Comparison of ENCODE assay signal across 26 cellular contexts in genomic region chr5:62762503-62762902, GRCh38.
DNase-seq lines count a peak whose midpoint lies in the region; ATAC-seq, FAIRE-seq and TF ChIP-seq lines count a peak whose summit lies in the region.
"Had no signal": no experiment of that assay in that cellular context is flagged by ENCODE, and none has a peak within 500 bp of the region (broad histone marks: within the 10 kb centered on the region; RNA-seq: fewer than 3 reads in every experiment).

No MANE protein-coding gene starts in this region.

- in situ Hi-C loops in GM12878 (cut with MboI), result no loop called here

- H4K20me1 ChIP-seq in GM12878 (ENCODE audit: control insufficient read depth, insufficient read depth), result no peaks in the 10 kb centered on the region

- CTCF ChIA-PET in GM12878 (lab: Yijun Ruan, JAX) (interaction anchor here (1.8 kb wide), 1 partner anchor 43 kb away, joined by 8 read pairs; no protein-coding TSS in a partner anchor), GM10248 (lab: Yijun Ruan, JAX) (no interaction called here)

- H3K27ac ChIP-seq in GM12878 (ENCODE audit: control insufficient read depth, insufficient read depth), result no peak overlapping the region
- H3K27ac ChIP-seq: brain microvascular endothelial cell, GM23248, Peyer's patch, right atrium auricular region, spleen had no signal

- no peak for TF ChIP-seq CTCF in GM12878 (IDR thresholded peaks at IDR 0.05 in 2 of 3, conservative IDR thresholded peaks at IDR 0.05 in 1 of 3; ENCODE audit: control insufficient read depth in 2 of 3, extremely low read depth in 1 of 3, insufficient read depth in 1 of 3, low read depth in 3 of 3, low read length in 3 of 3)
- TF ChIP-seq CTCF in GM10248 (IDR thresholded peaks at IDR 0.05; ENCODE audit: control extremely low read depth, extremely low read depth, low read depth, missing control alignments), result no peak

- SMC1A ChIA-PET in GM12878 (lab: Charles Lee; ENCODE audit: uncharacterized antibody, unreplicated experiment), result no interaction called here

- H3K9ac ChIP-seq in GM12878 (ENCODE audit: control insufficient read depth, insufficient read depth, low read length), result no peak overlapping the region
- H3K9ac ChIP-seq: GM23248 had no signal

- TF ChIP-seq RAD21 in GM12878 (IDR thresholded peaks at IDR 0.05; ENCODE audit: insufficient read depth, low read depth, low read length), result no peak

- no TSS peak for BruUV-seq in GM12878 (replicated peaks; lab: Mats Ljungman, UMichigan)

- DNase-seq in GM12878 (ENCODE audit: low read depth, low spot score), result no peak
- DNase-seq in T-helper 2 cell, result no peak
- DNase-seq in NCI-H1694 (lab: John Stamatoyannopoulos, UW), result no peak
- DNase-seq in cerebellum (ENCODE audit: low spot score), result no peak
- no peak for DNase-seq in GM10248 (ENCODE audit: extremely low spot score)
- DNase-seq: activated CD4-positive, alpha-beta T cell treated with anti-CD3 and anti-CD28 coated beads, Interleukin-2, amount 50 U/mL, for 1 hour; activated naive CD4-positive, alpha-beta T cell treated with anti-CD3 and anti-CD28 coated beads, Interleukin-2, amount 10 ng/mL, durations not matched to agents 7 days and 5 days; brain microvascular endothelial cell; COR-L47; DMS53; GM23248; hypothalamus; immature natural killer cell; left colon; NCI-H1105 treated with DMSO at 0.1 percent for 48 hours; NCI-H2029; Peyer's patch; SHP77 treated with DMSO at 0.1 percent for 48 hours; spleen; stimulated activated CD4-positive, alpha-beta T cell treated with anti-CD3 and anti-CD28 coated beads, Interleukin-2, amount 100 ng/mL, for 48 hours; T1000 had no signal

- no peaks in the 10 kb centered on the region for H3K4me1 ChIP-seq in GM12878 (ENCODE audit: control insufficient read depth, insufficient read depth, low read length)
- H3K4me1 ChIP-seq: Peyer's patch, right atrium auricular region, spleen had no signal

- no peak for FAIRE-seq in GM12878 (lab: Jason Lieb, UNC)

- no peak overlapping the region for H3K4me3 ChIP-seq in GM12878
- H3K4me3 ChIP-seq: GM23248, Peyer's patch, right atrium auricular region, spleen had no signal

- H3K27me3 ChIP-seq in GM12878 (replicated peaks in 1 of 2; ENCODE audit: control insufficient read depth in 2 of 2, insufficient read depth in 2 of 2, low read length in 1 of 2), result no peaks in the 10 kb centered on the region
- H3K27me3 ChIP-seq: brain microvascular endothelial cell, Peyer's patch, right atrium auricular region, spleen had no signal

- TF ChIP-seq POLR2A in GM18505 (IDR thresholded peaks at IDR 0.05; ENCODE audit: borderline replicate concordance, extremely low read depth, insufficient read depth, insufficient read length) (no peak), GM12878 (IDR thresholded peaks at IDR 0.05; ENCODE audit: low read depth, low read length) (no peak)

- RAD21 ChIA-PET in GM12878 (lab: Charles Lee; ENCODE audit: unreplicated experiment), result no interaction called here

- 36% methylated on average over 2 of the region's 2 CpGs for WGBS in GM12878 (ENCODE audit: insufficient coverage, insufficient replicate concordance, low lambda C conversion rate, missing lambda C conversion rate)

- peak; percentile 75 for ATAC-seq in GM18505 (IDR thresholded peaks at IDR 0.05; ENCODE audit: unreplicated experiment)
- ATAC-seq in GM21447 (IDR thresholded peaks at IDR 0.05; ENCODE audit: unreplicated experiment), result peak; percentile 48
- ATAC-seq in HG03342 (IDR thresholded peaks at IDR 0.05; ENCODE audit: unreplicated experiment), result peak; percentile 59
- ATAC-seq in GM12878, result peak; percentile 90
- ATAC-seq: left colon, WTC11 had no signal

- TF ChIP-seq EP300 in GM12878 (IDR thresholded peaks at IDR 0.05; ENCODE audit: borderline replicate concordance in 1 of 2, control insufficient read depth in 1 of 2, low read depth in 2 of 2, low read length in 2 of 2), result no peak

- H2AFZ ChIP-seq in GM12878 (ENCODE audit: control insufficient read depth, low read depth, low read length), result no peak overlapping the region
- H2AFZ ChIP-seq: GM23248 had no signal

- POLR2A ChIA-PET in GM12878 (lab: Charles Lee), result no interaction called here
- POLR2A ChIA-PET in GM10248 (lab: Yijun Ruan, JAX), result no interaction called here

- intact Hi-C loops in GM12878 (cut with micrococcal nuclease; ENCODE audit: unreplicated experiment), result no loop called here

- no peaks in the 10 kb centered on the region for H3K9me3 ChIP-seq in GM12878 (replicated peaks; ENCODE audit: control insufficient read depth, insufficient read depth, low read length)
- H3K9me3 ChIP-seq: Peyer's patch, right atrium auricular region had no signal

- H3K4me2 ChIP-seq in GM12878 (ENCODE audit: control insufficient read depth, insufficient read depth), result no peak overlapping the region

- H3K79me2 ChIP-seq in GM12878 (ENCODE audit: control insufficient read depth, insufficient read depth, low read length), result no peaks in the 10 kb centered on the region

- no peaks in the 10 kb centered on the region for H3K36me3 ChIP-seq in GM12878 (ENCODE audit: control insufficient read depth in 2 of 2, insufficient read depth in 2 of 2, low read length in 1 of 2)
- H3K36me3 ChIP-seq: brain microvascular endothelial cell, Peyer's patch, right atrium auricular region, spleen had no signal

TF ChIP-seq in GM12878, 131 proteins besides CTCF, POLR2A, EP300 and RAD21:
- TF ChIP-seq ASH2L (IDR thresholded peaks at IDR 0.05; ENCODE audit: borderline replicate concordance, low read depth) (no peak), GATAD2B (conservative IDR thresholded peaks at IDR 0.05; ENCODE audit: low read depth) (no peak), DPF2 (IDR thresholded peaks at IDR 0.05) (peak; percentile 30; the same call in 1 of the 2 replicates), MEF2B (IDR thresholded peaks at IDR 0.05; ENCODE audit: partially characterized antibody, poor library complexity, severe bottlenecking) (peak; percentile 90), NR2C1 (IDR thresholded peaks at IDR 0.05) (no peak), IKZF2 (IDR thresholded peaks at IDR 0.05) (0 out of 4 replicates have a peak, but pooled peaks of 1 of the 2 experiments have one; percentile 25), PBX3 (IDR thresholded peaks at IDR 0.05; ENCODE audit: insufficient replicate concordance, low read depth, low read length) (no peak), IKZF1 (conservative IDR thresholded peaks at IDR 0.05) (0 out of 2 replicates have a peak, but pooled peaks have one; percentile 10), ZNF24 (IDR thresholded peaks at IDR 0.05) (peak; percentile 39; the same call in 1 of the 2 replicates)
